ENCODE assay signal across 20 cellular contexts in the genomic region with DNA sequence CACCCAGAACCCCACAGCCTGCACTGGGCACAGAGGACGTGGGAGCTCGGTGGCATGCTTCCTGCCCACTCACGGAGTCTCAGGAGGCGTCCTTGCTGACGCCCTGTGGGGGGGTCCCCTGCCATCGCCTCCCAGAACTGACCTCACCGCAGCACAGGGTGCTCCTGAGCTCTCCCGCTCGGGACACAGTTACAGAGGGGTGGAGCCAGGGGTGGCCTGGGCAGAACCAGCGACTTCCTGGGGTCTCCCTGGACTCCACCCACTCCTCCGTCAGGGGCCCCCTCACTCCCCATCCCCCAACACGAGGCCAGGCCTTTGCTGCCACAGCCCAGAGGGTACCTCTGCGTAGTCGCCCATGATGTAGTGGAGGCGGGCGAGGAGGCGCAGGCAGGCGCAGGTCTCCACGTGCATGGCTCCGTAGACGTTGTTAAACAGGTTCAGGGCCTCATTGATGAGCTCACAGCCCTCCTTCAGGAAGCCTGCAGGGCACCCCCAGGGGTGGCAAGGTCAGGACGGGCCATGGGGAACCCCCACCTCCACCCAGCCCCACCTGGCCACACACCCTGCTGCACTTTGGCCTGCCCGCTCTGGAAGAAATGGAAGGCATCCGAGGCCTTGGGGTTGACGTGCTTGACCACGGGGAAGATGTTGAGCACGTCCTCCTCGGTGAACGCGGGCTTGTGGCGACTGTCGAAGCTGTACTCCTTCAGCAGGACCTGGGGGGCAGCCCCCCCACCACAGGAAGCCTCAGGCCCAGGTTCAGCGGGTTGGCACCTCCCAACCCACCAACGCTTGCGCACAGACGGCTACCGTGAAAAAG. TPM values are rescaled to one million over a fixed set of nuclear protein-coding genes. Genes with fewer than 3 reads are reported as not detected.
A peak's percentile ranks its signal among the peaks of the same experiment; 100 is the strongest.
DNase-seq lines count a peak whose midpoint lies in the region; ATAC-seq and TF ChIP-seq lines count a peak whose summit lies in the region.
"Had no signal": no experiment of that assay in that cellular context is flagged by ENCODE, and none has a peak within 500 bp of the region (broad histone marks: within the 10 kb centered on the region; RNA-seq: fewer than 3 reads in every experiment).

No MANE protein-coding gene starts in this region.

- no peaks in the 10 kb centered on the region for H3K27me3 Mint-ChIP-seq in stimulated activated naive CD8-positive, alpha-beta T cell treated with anti-CD3 and anti-CD28 coated beads, Interleukin-15, Interleukin-2, amounts not matched to agents 100 ng/mL and 50 ng/mL, for 24 hours
- H3K27me3 Mint-ChIP-seq in natural killer cell treated with Interleukin-12 subunit alpha and Interleukin-12 subunit beta and Interleukin-15 and Interleukin-18, amount 100 ng/mL, for 72 hours, result no peaks in the 10 kb centered on the region
- H3K27me3 Mint-ChIP-seq: dendritic cell treated with granulocyte-macrophage colony-stimulating factor and Interleukin-4, amounts not matched to agents 40 ng/mL and 50 ng/mL, for 4 days; IgD-negative memory B cell; T-helper 17 cell had no signal

- H3K4me3 ChIP-seq in colonic mucosa, result no peak overlapping the region
- no peak overlapping the region for H3K4me3 ChIP-seq in vagina
- H3K4me3 ChIP-seq: ascending aorta, lower lobe of right lung had no signal

- H3K4me1 Mint-ChIP-seq in stimulated activated naive CD8-positive, alpha-beta T cell treated with anti-CD3 and anti-CD28 coated beads, Interleukin-15, Interleukin-2, amounts not matched to agents 100 ng/mL and 50 ng/mL, for 24 hours (ENCODE audit: low read depth), result no peaks in the 10 kb centered on the region
- H3K4me1 Mint-ChIP-seq in natural killer cell treated with Interleukin-12 subunit alpha and Interleukin-12 subunit beta and Interleukin-15 and Interleukin-18, amount 100 ng/mL, for 72 hours (ENCODE audit: low read depth in 2 of 2), result peaks cover 6 to 15% of the 10 kb centered on the region in 2 donors
- H3K4me1 Mint-ChIP-seq: nephron had no signal

- H3K9me3 Mint-ChIP-seq in stimulated activated naive CD8-positive, alpha-beta T cell treated with anti-CD3 and anti-CD28 coated beads, Interleukin-15, Interleukin-2, amounts not matched to agents 100 ng/mL and 50 ng/mL, for 24 hours, result no peaks in the 10 kb centered on the region
- no peaks in the 10 kb centered on the region for H3K9me3 Mint-ChIP-seq in natural killer cell treated with Interleukin-12 subunit alpha and Interleukin-12 subunit beta and Interleukin-15 and Interleukin-18, amount 100 ng/mL, for 72 hours
- H3K9me3 Mint-ChIP-seq: dendritic cell treated with granulocyte-macrophage colony-stimulating factor and Interleukin-4, amounts not matched to agents 40 ng/mL and 50 ng/mL, for 4 days; H9; IgD-negative memory B cell; nephron had no signal

- no peaks in the 10 kb centered on the region for H3K27me3 ChIP-seq in colonic mucosa
- no peaks in the 10 kb centered on the region for H3K27me3 ChIP-seq in vagina
- H3K27me3 ChIP-seq: ascending aorta had no signal

- no peak for ATAC-seq in stimulated activated naive CD8-positive, alpha-beta T cell treated with anti-CD3 and anti-CD28 coated beads, Interleukin-15, Interleukin-2, amounts not matched to agents 100 U/mL and 50 U/mL, for 24 hours
- ATAC-seq in natural killer cell treated with Interleukin-12 subunit alpha and Interleukin-12 subunit beta and Interleukin-15 and Interleukin-18, amount 100 ng/mL, for 72 hours, result peak; percentile 40 to 60
- ATAC-seq: lower lobe of right lung, T-helper 17 cell had no signal

- no peak for TF ChIP-seq POLR2A in vagina (IDR thresholded peaks at IDR 0.05)

- no peak overlapping the region for H3K9ac ChIP-seq in colonic mucosa (ENCODE audit: low read depth in 2 of 2, low read length in 2 of 2)

- no peak overlapping the region for H3K4me3 Mint-ChIP-seq in stimulated activated naive CD8-positive, alpha-beta T cell treated with anti-CD3 and anti-CD28 coated beads, Interleukin-15, Interleukin-2, amounts not matched to agents 100 ng/mL and 50 ng/mL, for 24 hours
- H3K4me3 Mint-ChIP-seq in natural killer cell treated with Interleukin-12 subunit alpha and Interleukin-12 subunit beta and Interleukin-15 and Interleukin-18, amount 100 ng/mL, for 72 hours, result peak overlapping the region; percentile 19
- H3K4me3 Mint-ChIP-seq: dendritic cell treated with granulocyte-macrophage colony-stimulating factor and Interleukin-4, amounts not matched to agents 40 ng/mL and 50 ng/mL, for 4 days; H9; IgD-negative memory B cell; nephron; T-helper 17 cell had no signal

- TF ChIP-seq CTCF in colonic mucosa (IDR thresholded peaks at IDR 0.05), result no peak
- no peak for TF ChIP-seq CTCF in vagina (IDR thresholded peaks at IDR 0.05)

- H3K36me3 ChIP-seq in colonic mucosa, result peaks cover 21% of the 10 kb centered on the region
- H3K36me3 ChIP-seq in vagina, result peaks cover 0 to 72% of the 10 kb centered on the region in 2 donors

- H3K27ac Mint-ChIP-seq in stimulated activated naive CD8-positive, alpha-beta T cell treated with anti-CD3 and anti-CD28 coated beads, Interleukin-15, Interleukin-2, amounts not matched to agents 100 ng/mL and 50 ng/mL, for 24 hours, result peak overlapping the region; percentile 55
- no peak overlapping the region for H3K27ac Mint-ChIP-seq in natural killer cell treated with Interleukin-12 subunit alpha and Interleukin-12 subunit beta and Interleukin-15 and Interleukin-18, amount 100 ng/mL, for 72 hours
- H3K27ac Mint-ChIP-seq: dendritic cell treated with granulocyte-macrophage colony-stimulating factor and Interleukin-4, amounts not matched to agents 40 ng/mL and 50 ng/mL, for 4 days; IgD-negative memory B cell; nephron; T-helper 17 cell had no signal

- no peaks in the 10 kb centered on the region for H3K9me3 ChIP-seq in colonic mucosa
- H3K9me3 ChIP-seq in vagina, result no peaks in the 10 kb centered on the region
- H3K9me3 ChIP-seq: ascending aorta, lower lobe of right lung had no signal

- H3K36me3 Mint-ChIP-seq in stimulated activated naive CD8-positive, alpha-beta T cell treated with anti-CD3 and anti-CD28 coated beads, Interleukin-15, Interleukin-2, amounts not matched to agents 100 ng/mL and 50 ng/mL, for 24 hours (ENCODE audit: low read depth), result peaks cover 16% of the 10 kb centered on the region
- H3K36me3 Mint-ChIP-seq in natural killer cell treated with Interleukin-12 subunit alpha and Interleukin-12 subunit beta and Interleukin-15 and Interleukin-18, amount 100 ng/mL, for 72 hours, result no peaks in the 10 kb centered on the region

- intact Hi-C loops in colonic mucosa (cut with DNase I), result no loop called here
- intact Hi-C loops in vagina (cut with DNase I), result no loop called here

- no peak overlapping the region for H3K27ac ChIP-seq in colonic mucosa
- no peak overlapping the region for H3K27ac ChIP-seq in vagina
- H3K27ac ChIP-seq: ascending aorta, lower lobe of right lung had no signal

- H3K4me1 ChIP-seq in colonic mucosa, result no peaks in the 10 kb centered on the region
- peaks cover 6% of the 10 kb centered on the region for H3K4me1 ChIP-seq in vagina
- H3K4me1 ChIP-seq: ascending aorta had no signal

- no peak for DNase-seq in stimulated activated naive CD8-positive, alpha-beta T cell treated with anti-CD3 and anti-CD28 coated beads, Interleukin-15, Interleukin-2, amounts not matched to agents 100 U/mL and 50 U/mL, for 24 hours
- DNase-seq in colonic mucosa, result peak; percentile 18
- no peak for DNase-seq in natural killer cell treated with Interleukin-12 subunit alpha and Interleukin-12 subunit beta and Interleukin-15 and Interleukin-18, amount 100 ng/mL, for 72 hours (ENCODE audit: low spot score)
- peak; percentile 70 to 77 for DNase-seq in vagina (ENCODE audit: extremely low spot score in 2 of 2)
- no peak for DNase-seq in stimulated activated CD4-positive, alpha-beta T cell treated with anti-CD3 and anti-CD28 coated beads, Interleukin-4, amount 100 ng/mL, for 24 hours
- no peak for DNase-seq in NCI-H2107 (lab: John Stamatoyannopoulos, UW)
- no peak for DNase-seq in effector CD8-positive, alpha-beta T cell (lab: John Stamatoyannopoulos, UW)
- DNase-seq: activated CD4-positive, CD25-positive, alpha-beta regulatory T cell treated with anti-CD3 and anti-CD28 coated beads, Interleukin-2, amount 50 U/mL, for 72 hours; H9; lower lobe of right lung; NCI-H774; retina; stimulated activated CD4-positive, alpha-beta T cell treated with anti-CD3 and anti-CD28 coated beads, Interleukin-1b, Interleukin-23, amount 100 ng/mL, for 48 hours; T-helper 17 cell had no signal

RNA-seq across cellular contexts. Expression of a gene that starts 17.8 kb away (rescaled TPM):
- 100 to 1,000 TPM; 111 to 285 TPM for total RNA-seq in colonic mucosa
- 100 to 1,000 TPM in 1 of 2 donors, 10 to 100 TPM in 1; 65.7 to 195 TPM for total RNA-seq in natural killer cell treated with Interleukin-12 subunit alpha and Interleukin-12 subunit beta and Interleukin-15 and Interleukin-18, amount 100 ng/mL, for 72 hours
- 52.3 TPM for total RNA-seq in vagina

RNA-seq across cellular contexts. Expression of a gene that starts 55.7 kb away (rescaled TPM):
- total RNA-seq in colonic mucosa, result 1 to 10 TPM in 1 of 2 donors, under 1 TPM in 1; 0.72 to 1.8 TPM
- total RNA-seq in natural killer cell treated with Interleukin-12 subunit alpha and Interleukin-12 subunit beta and Interleukin-15 and Interleukin-18, amount 100 ng/mL, for 72 hours, result not detected
- 0.25 TPM for total RNA-seq in vagina
- total RNA-seq: ascending aorta, RPMI7951 had no signal

Comparison
In these comparisons a context has a peak if more than half of its experiments do, and no peak if none do; other contexts are left out.
1. DNase-seq: peak in colonic mucosa (single experiment) and vagina (2 of 2); none in stimulated activated naive CD8-positive, alpha-beta T cell treated with anti-CD3 and anti-CD28 coated beads, Interleukin-15, Interleukin-2, amounts not matched to agents 100 U/mL and 50 U/mL, for 24 hours (single experiment), natural killer cell treated with Interleukin-12 subunit alpha and Interleukin-12 subunit beta and Interleukin-15 and Interleukin-18, amount 100 ng/mL, for 72 hours (single experiment), stimulated activated CD4-positive, alpha-beta T cell treated with anti-CD3 and anti-CD28 coated beads, Interleukin-4, amount 100 ng/mL, for 24 hours (single experiment), NCI-H2107 (single experiment) and effector CD8-positive, alpha-beta T cell (single experiment).